In genomic region chr3:69738291-69738690, GRCh38 we compare ENCODE assay signal across 8 cellular contexts. TPM values are rescaled to one million over a fixed set of nuclear protein-coding genes. Genes with fewer than 3 reads are reported as not detected.
DNase-seq lines count a peak whose midpoint lies in the region; ATAC-seq and TF ChIP-seq lines count a peak whose summit lies in the region.

No MANE protein-coding gene starts in this region.

- no peak for DNase-seq in AG04450 (ENCODE audit: low read depth, low spot score)
- no peak for DNase-seq in MG63
- no peak for DNase-seq in activated gamma-delta T cell treated with Interleukin-2 at 50 U/mL for 16 hours
- DNase-seq in AG08396 (ENCODE audit: low spot score): no peak

- H3K27me3 Mint-ChIP-seq in dendritic cell treated with granulocyte-macrophage colony-stimulating factor and Interleukin-4, amounts not matched to agents 40 ng/mL and 50 ng/mL, for 4 days: no peaks in the 10 kb centered on the region

- H3K27me3 ChIP-seq in AG04450 (ENCODE audit: control insufficient read depth, insufficient read depth, low read length) (peaks cover 2% of the 10 kb centered on the region), MG63 (no peaks in the 10 kb centered on the region), muscle layer of duodenum (ENCODE audit: low read depth, low read length) (no peaks in the 10 kb centered on the region)

- no peak for TF ChIP-seq CTCF in AG04450 (IDR thresholded peaks at IDR 0.05; ENCODE audit: low read depth, low read length)

- H3K27ac ChIP-seq in AG04450 (ENCODE audit: low read depth, low read length) (no peak overlapping the region), muscle layer of duodenum (ENCODE audit: low read length) (peak overlapping the region; percentile 72)

- intact Hi-C loops in dendritic cell treated with granulocyte-macrophage colony-stimulating factor and Interleukin-4, amounts not matched to agents 40 ng/mL and 50 ng/mL, for 4 days (cut with micrococcal nuclease): loop anchor here (5.0 kb wide), 2 partner anchors 39 to 54 kb away; no protein-coding TSS in a partner anchor

- H3K27ac Mint-ChIP-seq in dendritic cell treated with granulocyte-macrophage colony-stimulating factor and Interleukin-4, amounts not matched to agents 40 ng/mL and 50 ng/mL, for 4 days: peak overlapping the region; percentile 90

- peak overlapping the region; percentile 90 for H3K4me3 Mint-ChIP-seq in dendritic cell treated with granulocyte-macrophage colony-stimulating factor and Interleukin-4, amounts not matched to agents 40 ng/mL and 50 ng/mL, for 4 days

- H3K4me1 ChIP-seq in muscle layer of duodenum (ENCODE audit: control insufficient read depth in 1 of 2, insufficient read depth in 2 of 2, low read length in 2 of 2): peaks cover 0 to 3% of the 10 kb centered on the region in 2 donors

- POLR2A ChIA-PET in AG04450 (lab: Yijun Ruan, JAX): no interaction called here

- peaks cover 35% of the 10 kb centered on the region for H3K4me1 Mint-ChIP-seq in dendritic cell treated with granulocyte-macrophage colony-stimulating factor and Interleukin-4, amounts not matched to agents 40 ng/mL and 50 ng/mL, for 4 days (ENCODE audit: low read depth)

- no peak for ATAC-seq in HG03432 (IDR thresholded peaks at IDR 0.05; ENCODE audit: unreplicated experiment)
- ATAC-seq in HG02973 (IDR thresholded peaks at IDR 0.05; ENCODE audit: unreplicated experiment): no peak

- H3K4me3 ChIP-seq in AG04450 (ENCODE audit: low read depth, low read length): peak overlapping the region; percentile 63
- H3K4me3 ChIP-seq in MG63: peak overlapping the region; percentile 75
- peak overlapping the region; percentile 81 to 92 for H3K4me3 ChIP-seq in muscle layer of duodenum (ENCODE audit: low read depth in 1 of 2, low read length in 2 of 2)

- H3K9me3 ChIP-seq in AG04450 (ENCODE audit: control insufficient read depth, insufficient read depth, low read length): no peaks in the 10 kb centered on the region; the same call in 1 of the 2 replicates
- no peaks in the 10 kb centered on the region for H3K9me3 ChIP-seq in MG63
- no peaks in the 10 kb centered on the region for H3K9me3 ChIP-seq in muscle layer of duodenum (ENCODE audit: control insufficient read depth in 1 of 2, low read length in 2 of 2)

- CTCF ChIA-PET in AG04450 (lab: Charles Lee): interaction anchor here (1.2 to 2.5 kb wide), 3 partner anchors 44 to 117 kb away, joined by 3 to 15 read pairs (median 11); no protein-coding TSS in a partner anchor

- no peaks in the 10 kb centered on the region for H3K9me3 Mint-ChIP-seq in dendritic cell treated with granulocyte-macrophage colony-stimulating factor and Interleukin-4, amounts not matched to agents 40 ng/mL and 50 ng/mL, for 4 days

- H3K36me3 ChIP-seq in MG63: no peaks in the 10 kb centered on the region
- no peaks in the 10 kb centered on the region for H3K36me3 ChIP-seq in muscle layer of duodenum (ENCODE audit: control insufficient read depth in 1 of 2, insufficient read depth in 2 of 2, low read length in 2 of 2)

- H3K36me3 Mint-ChIP-seq in dendritic cell treated with granulocyte-macrophage colony-stimulating factor and Interleukin-4, amounts not matched to agents 40 ng/mL and 50 ng/mL, for 4 days (ENCODE audit: low read depth): peaks cover 14% of the 10 kb centered on the region

RNA-seq across cellular contexts. Expression of gene MITF, which starts 1.0 kb away (rescaled TPM):
- polyA plus RNA-seq in AG04450 (2011; rRNA removed): 32.2 and 32.5 TPM in 2 replicates
- 80.7 and 99.7 TPM in 2 replicates for polyA minus RNA-seq in AG04450 (2011; rRNA and poly(A)+ RNA removed)
- 4.7 and 9.0 TPM in 2 replicates for total RNA-seq in MG63 (2014; rRNA removed; shearing (Covaris generic); ENCODE audit: low replicate concordance)
